ENCODE assay signal across 8 cellular contexts in the genomic region with DNA sequence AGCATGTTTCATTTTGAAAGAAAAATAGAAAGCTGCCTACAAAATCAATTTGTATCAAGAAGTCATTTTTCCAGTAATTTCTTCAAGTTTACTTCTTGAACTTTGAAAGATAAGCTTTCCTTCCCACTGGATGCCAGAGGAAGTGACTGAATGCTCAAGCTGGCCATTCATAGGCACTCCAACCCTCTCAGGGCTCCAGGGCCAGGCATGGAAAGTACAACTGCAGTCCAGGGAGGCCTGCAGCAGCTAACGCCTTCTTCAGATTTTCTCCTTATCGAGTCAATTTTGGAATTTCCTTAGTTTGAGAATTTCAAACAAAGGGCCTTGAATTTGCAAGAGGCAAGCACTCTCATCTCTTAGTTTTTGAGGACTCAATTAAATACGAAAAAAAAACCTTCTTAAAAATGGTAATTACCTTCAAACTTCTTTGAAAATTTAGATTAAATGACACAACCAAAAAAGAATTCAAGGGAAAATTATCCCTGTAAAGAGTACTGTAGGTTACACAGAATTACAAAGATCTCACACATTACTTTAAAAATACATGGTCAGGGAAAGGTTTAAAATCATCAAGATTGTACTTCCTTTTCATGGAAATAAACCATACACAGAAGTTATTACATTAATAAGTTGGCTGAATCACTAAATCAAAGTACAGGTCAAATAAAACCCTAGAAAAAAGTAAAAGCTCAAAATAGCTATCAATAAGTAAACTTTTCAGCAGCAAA. TPM values are rescaled to one million over a fixed set of nuclear protein-coding genes. Genes with fewer than 3 reads are reported as not detected.
DNase-seq lines count a peak whose midpoint lies in the region; ATAC-seq and TF ChIP-seq lines count a peak whose summit lies in the region.

No MANE protein-coding gene starts in this region.

- H3K36me3 ChIP-seq in Panc1 (ENCODE audit: control insufficient read depth, insufficient read depth, low read length), result no peaks in the 10 kb centered on the region; the same call in 1 of the 2 replicates
- no peaks in the 10 kb centered on the region for H3K36me3 ChIP-seq in osteoblast (ENCODE audit: insufficient read depth, low read length)

- H2AFZ ChIP-seq in osteoblast (ENCODE audit: low read length), result no peak overlapping the region

- TF ChIP-seq CTCF in Panc1 (IDR thresholded peaks at IDR 0.05) (no peak), epithelial cell of esophagus (IDR thresholded peaks at IDR 0.05; ENCODE audit: insufficient read depth, low read depth, low read length, missing control alignments) (no peak), osteoblast (IDR thresholded peaks at IDR 0.05; ENCODE audit: extremely low read depth, low read depth, low read length) (no peak)

- in situ Hi-C loops in Panc1 (cut with HindIII; ENCODE audit: low pct_unique_long_range_greater_than_20kb, low sequenced_read_pairs), result no loop called here

- CTCF ChIA-PET in Panc1 (lab: Charles Lee), result no interaction called here

- H3K9me3 ChIP-seq in Panc1 (ENCODE audit: control insufficient read depth, insufficient read depth, low read depth, low read length) (no peaks in the 10 kb centered on the region), osteoblast (ENCODE audit: low read depth, low read length) (no peaks in the 10 kb centered on the region)

- H4K20me1 ChIP-seq in osteoblast (ENCODE audit: insufficient read depth, low read length), result peaks cover 57% of the 10 kb centered on the region

- H3K4me1 ChIP-seq in Panc1 (ENCODE audit: control insufficient read depth, insufficient read depth, low read length) (peaks cover 11% of the 10 kb centered on the region), osteoblast (ENCODE audit: insufficient read depth, low read length) (peaks cover 51% of the 10 kb centered on the region)

- DNase-seq in Panc1 (ENCODE audit: low read depth, low spot score) (no peak), epithelial cell of esophagus (ENCODE audit: low read depth) (peak; percentile 55), osteoblast (ENCODE audit: insufficient read length, low spot score, missing footprints) (peak; percentile 87), DMS153 treated with DMSO at 0.1 percent for 48 hours (lab: John Stamatoyannopoulos, UW; ENCODE audit: unreplicated experiment) (no peak), NCI-H2107 (lab: John Stamatoyannopoulos, UW) (no peak), NCI-H510A treated with DMSO at 0.1 percent for 48 hours (lab: John Stamatoyannopoulos, UW) (no peak)

- H3K4me2 ChIP-seq in osteoblast (ENCODE audit: insufficient read depth, low read length), result peak overlapping the region; percentile 92

- H3K79me2 ChIP-seq in osteoblast (ENCODE audit: insufficient read depth, low read length), result peaks cover 65% of the 10 kb centered on the region

- H3K27ac ChIP-seq in Panc1 (ENCODE audit: low read length), result peak overlapping the region; percentile 89
- H3K27ac ChIP-seq in osteoblast (ENCODE audit: low read depth, low read length), result peak overlapping the region; percentile 87

- H3K27me3 ChIP-seq in Panc1 (ENCODE audit: control insufficient read depth, insufficient read depth, low read length) (no peaks in the 10 kb centered on the region), osteoblast (ENCODE audit: insufficient read depth, low read length) (no peaks in the 10 kb centered on the region)

- POLR2A ChIA-PET in Panc1 (lab: Charles Lee), result no interaction called here

- intact Hi-C loops in Panc1 (cut with micrococcal nuclease; ENCODE audit: unreplicated experiment), result no loop called here

- ATAC-seq in Panc1 (no peak), HG03521 (IDR thresholded peaks at IDR 0.05; ENCODE audit: unreplicated experiment) (no peak)

- BruUV-seq in Panc1 (replicated peaks; lab: Mats Ljungman, UMichigan), result no TSS peak

- H3K4me3 ChIP-seq in GM08714 (ENCODE audit: low read length) (peak overlapping the region; percentile 70), Panc1 (ENCODE audit: low read depth in 2 of 2, low read length in 2 of 2) (peak overlapping the region; percentile 82 to 85), epithelial cell of esophagus (ENCODE audit: low read length) (peak overlapping the region; percentile 84), osteoblast (ENCODE audit: insufficient read depth, low read length) (peak overlapping the region; percentile 92)

RNA-seq across cellular contexts. Expression of gene UBP1, which starts 2.5 kb away (rescaled TPM):
- 62.4 TPM for total RNA-seq in Panc1 (2021; ENCODE audit: unreplicated experiment)
- polyA plus RNA-seq in Panc1 (2012; ENCODE audit: insufficient read length), result 32.1 TPM
- total RNA-seq in osteoblast, result 69.0 and 77.4 TPM in 2 replicates

Comparison
In these comparisons a context has a peak if more than half of its experiments do, and no peak if none do; other contexts are left out.
1. DNase-seq: peak in epithelial cell of esophagus (single experiment) and osteoblast (single experiment); none in Panc1 (single experiment), DMS153 treated with DMSO at 0.1 percent for 48 hours (single experiment), NCI-H2107 (single experiment) and NCI-H510A treated with DMSO at 0.1 percent for 48 hours (single experiment).
2. Peak in every context shown above with its lines, with median percentiles within 50 percentile points of each other: H3K4me3 ChIP-seq.